Comparison of ENCODE assay signal across 8 cellular contexts in the genomic region with DNA sequence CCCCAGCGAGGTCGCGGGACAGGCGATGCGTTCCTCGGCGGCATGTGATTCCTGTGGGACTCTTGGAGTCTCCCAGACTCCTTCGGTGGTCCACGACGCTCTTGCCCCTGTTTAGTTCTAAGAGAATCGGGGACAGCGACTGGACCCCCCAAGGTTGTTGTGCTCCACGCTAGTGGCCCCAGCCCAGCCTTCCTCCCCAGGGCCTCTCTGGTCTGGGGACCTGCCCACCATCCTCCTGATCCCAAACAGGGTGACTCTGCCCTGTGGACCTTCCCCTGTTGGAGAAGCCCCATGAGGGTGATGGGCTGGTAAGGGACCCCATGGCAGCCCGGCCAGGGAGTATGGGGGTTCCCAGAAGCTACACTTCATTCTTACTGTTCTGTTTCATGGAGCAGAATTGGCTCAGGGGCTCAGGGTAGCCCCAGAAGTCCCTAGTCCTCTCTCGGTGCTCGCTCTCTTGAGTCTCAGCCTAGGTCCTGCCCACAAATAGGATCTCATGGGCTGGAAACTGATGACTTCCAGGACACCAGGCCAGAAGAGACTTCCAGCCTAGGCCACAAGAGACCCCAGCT.
A peak's percentile ranks its signal among the peaks of the same experiment; 100 is the strongest.
DNase-seq lines count a peak whose midpoint lies in the region; TF ChIP-seq lines count a peak whose summit lies in the region.

No MANE protein-coding gene starts in this region.

- DNase-seq in GM12864 (ENCODE audit: low read depth) = no peak
- DNase-seq in WERI-Rb-1 = no peak
- peak in 1 of 2 donors; percentile 34 for DNase-seq in foreskin fibroblast
- DNase-seq in retina = peak; percentile 53
- no peak for DNase-seq in activated gamma-delta T cell treated with Interleukin-2 at 50 U/mL for 16 hours
- no peak for DNase-seq in NCI-H1092 (lab: John Stamatoyannopoulos, UW)
- no peak for DNase-seq in GM13977 (ENCODE audit: low spot score)
- DNase-seq in SHP77 treated with DMSO at 0.1 percent for 48 hours (lab: John Stamatoyannopoulos, UW) = no peak

- no peak overlapping the region for H3K27ac ChIP-seq in WERI-Rb-1

- H3K4me3 ChIP-seq in GM12864 (ENCODE audit: low read depth, low read length) = peak overlapping the region; percentile 87
- peak overlapping the region; percentile 75 for H3K4me3 ChIP-seq in WERI-Rb-1 (ENCODE audit: low read depth, low read length)
- peak overlapping the region; percentile 66 to 85 for H3K4me3 ChIP-seq in foreskin fibroblast (ENCODE audit: low read depth in 1 of 2, low read length in 2 of 2)

- TF ChIP-seq CTCF in GM12864 (IDR thresholded peaks at IDR 0.05; ENCODE audit: low read depth, low read length, missing control alignments) = no peak
- TF ChIP-seq CTCF in WERI-Rb-1 (IDR thresholded peaks at IDR 0.05; ENCODE audit: low read depth, low read length) = no peak
- TF ChIP-seq CTCF in foreskin fibroblast (IDR thresholded peaks at IDR 0.05; ENCODE audit: low read depth, low read length) = no peak
- no peak for TF ChIP-seq CTCF in GM13977 (IDR thresholded peaks at IDR 0.05; ENCODE audit: extremely low read depth, insufficient read depth, missing control alignments)

- in situ Hi-C loops in GM13977 (cut with MboI; ENCODE audit: low pct_unique_long_range_greater_than_20kb, low sequenced_read_pairs, unreplicated experiment) = no loop called here

- no peaks in the 10 kb centered on the region for H3K9me3 ChIP-seq in WERI-Rb-1 (ENCODE audit: severe bottlenecking)

- no peaks in the 10 kb centered on the region for H3K36me3 ChIP-seq in WERI-Rb-1

- H3K27me3 ChIP-seq in WERI-Rb-1 (ENCODE audit: insufficient read depth, low read depth, severe bottlenecking) = no peaks in the 10 kb centered on the region
